Comparison of ENCODE assay signal across 8 cellular contexts in the genomic region with DNA sequence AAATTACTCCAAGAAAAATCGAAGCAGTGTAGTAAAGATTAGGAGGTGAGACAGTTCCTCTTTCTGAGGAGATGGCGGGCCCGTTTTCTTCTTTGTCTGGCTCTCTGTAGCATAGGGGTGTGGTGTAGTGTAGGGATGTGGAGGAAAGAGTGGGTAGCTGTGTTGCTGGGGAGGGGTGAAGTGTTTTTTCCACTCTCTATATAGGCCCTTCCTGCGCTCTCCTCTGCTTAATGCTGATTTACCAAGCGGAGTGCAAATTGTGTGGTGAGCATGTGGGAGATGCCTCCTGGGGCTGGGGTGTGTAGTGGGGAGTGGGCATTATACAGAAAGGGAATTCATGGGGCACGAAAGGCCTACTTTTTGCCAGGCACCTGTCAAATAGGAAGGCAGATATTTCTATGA.
DNase-seq lines count a peak whose midpoint lies in the region; ATAC-seq and TF ChIP-seq lines count a peak whose summit lies in the region.

No MANE protein-coding gene starts in this region.

- ATAC-seq in GM19397 (IDR thresholded peaks at IDR 0.05; ENCODE audit: unreplicated experiment), result peak; percentile 20
- ATAC-seq in SK-N-SH treated with all-trans-retinoic acid at 6 μM for 48 hours, result no peak

- DNase-seq in activated naive CD4-positive, alpha-beta T cell treated with anti-CD3 and anti-CD28 coated beads, Interleukin-2, amount 10 ng/mL, durations not matched to agents 7 days and 5 days, result peak; percentile 70
- DNase-seq in stimulated activated CD4-positive, alpha-beta T cell treated with anti-CD3 and anti-CD28 coated beads, TNF-alpha, amount 100 ng/mL, for 48 hours (ENCODE audit: low read depth in 3 of 3), result peak in 2 of 3 donors; percentile 41 to 42
- no peak for DNase-seq in GM19238 (ENCODE audit: insufficient read length, low spot score)
- no peak for DNase-seq in NCI-H446 (lab: John Stamatoyannopoulos, UW)
- no peak for DNase-seq in retina

- peaks cover 6% of the 10 kb centered on the region for H3K36me3 Mint-ChIP-seq in IgD-negative memory B cell
- H3K36me3 Mint-ChIP-seq in activated naive CD4-positive, alpha-beta T cell treated with anti-CD3 and anti-CD28 coated beads, Interleukin-2, amount 10 ng/mL, durations not matched to agents 7 days and 5 days, result peaks cover 49% of the 10 kb centered on the region

- H3K27me3 Mint-ChIP-seq in IgD-negative memory B cell, result peaks cover 1% of the 10 kb centered on the region
- H3K27me3 Mint-ChIP-seq in activated naive CD4-positive, alpha-beta T cell treated with anti-CD3 and anti-CD28 coated beads, Interleukin-2, amount 10 ng/mL, durations not matched to agents 7 days and 5 days, result no peaks in the 10 kb centered on the region

- H3K27ac Mint-ChIP-seq in IgD-negative memory B cell, result peak overlapping the region; percentile 88 to 96 (median 94)
- H3K27ac Mint-ChIP-seq in activated naive CD4-positive, alpha-beta T cell treated with anti-CD3 and anti-CD28 coated beads, Interleukin-2, amount 10 ng/mL, durations not matched to agents 7 days and 5 days, result peak overlapping the region; percentile 96

- peaks cover 60 to 66% (median 62%) of the 10 kb centered on the region in 3 donors for H3K4me1 Mint-ChIP-seq in IgD-negative memory B cell
- H3K4me1 Mint-ChIP-seq in activated naive CD4-positive, alpha-beta T cell treated with anti-CD3 and anti-CD28 coated beads, Interleukin-2, amount 10 ng/mL, durations not matched to agents 7 days and 5 days, result peaks cover 70% of the 10 kb centered on the region

- H3K9me3 Mint-ChIP-seq in IgD-negative memory B cell, result no peaks in the 10 kb centered on the region
- no peaks in the 10 kb centered on the region for H3K9me3 Mint-ChIP-seq in activated naive CD4-positive, alpha-beta T cell treated with anti-CD3 and anti-CD28 coated beads, Interleukin-2, amount 10 ng/mL, durations not matched to agents 7 days and 5 days

- peak overlapping the region; percentile 86 to 92 (median 88) for H3K4me3 Mint-ChIP-seq in IgD-negative memory B cell
- H3K4me3 Mint-ChIP-seq in activated naive CD4-positive, alpha-beta T cell treated with anti-CD3 and anti-CD28 coated beads, Interleukin-2, amount 10 ng/mL, durations not matched to agents 7 days and 5 days, result peak overlapping the region; percentile 85

- CTCF ChIA-PET in activated naive CD4-positive, alpha-beta T cell treated with anti-CD3 and anti-CD28 coated beads, Interleukin-2, amount 10 ng/mL, durations not matched to agents 7 days and 5 days (lab: Charles Lee), result interaction anchor here (1.0 to 4.1 kb wide), 6 partner anchors 14 to 176 kb away, joined by 3 to 35 read pairs (median 6); a partner anchor contains a TSS

TF ChIP-seq in SK-N-SH treated with all-trans-retinoic acid at 6 μM for 48 hours, 23 proteins besides CTCF, POLR2A, EP300 and RAD21:
- no peak for TF ChIP-seq RARB (CRISPR knock-in tag; IDR thresholded peaks at IDR 0.05)
- TF ChIP-seq, protein P1, sequence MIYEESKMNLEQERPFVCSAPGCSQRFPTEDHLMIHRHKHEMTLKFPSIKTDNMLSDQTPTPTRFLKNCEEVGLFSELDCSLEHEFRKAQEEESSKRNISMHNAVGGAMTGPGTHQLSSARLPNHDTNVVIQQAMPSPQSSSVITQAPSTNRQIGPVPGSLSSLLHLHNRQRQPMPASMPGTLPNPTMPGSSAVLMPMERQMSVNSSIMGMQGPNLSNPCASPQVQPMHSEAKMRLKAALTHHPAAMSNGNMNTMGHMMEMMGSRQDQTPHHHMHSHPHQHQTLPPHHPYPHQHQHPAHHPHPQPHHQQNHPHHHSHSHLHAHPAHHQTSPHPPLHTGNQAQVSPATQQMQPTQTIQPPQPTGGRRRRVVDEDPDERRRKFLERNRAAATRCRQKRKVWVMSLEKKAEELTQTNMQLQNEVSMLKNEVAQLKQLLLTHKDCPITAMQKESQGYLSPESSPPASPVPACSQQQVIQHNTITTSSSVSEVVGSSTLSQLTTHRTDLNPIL (CRISPR knock-in tag; IDR thresholded peaks at IDR 0.05; ENCODE audit: low read depth), result no peak
- TF ChIP-seq ZNF565 (CRISPR knock-in tag; conservative IDR thresholded peaks at IDR 0.05; ENCODE audit: low read depth), result no peak
- no peak for TF ChIP-seq CSDC2 (CRISPR knock-in tag; IDR thresholded peaks at IDR 0.05)
- TF ChIP-seq TOX (CRISPR knock-in tag; IDR thresholded peaks at IDR 0.05; ENCODE audit: borderline replicate concordance), result no peak
- TF ChIP-seq OSR1 (CRISPR knock-in tag; IDR thresholded peaks at IDR 0.05), result no peak
- no peak for TF ChIP-seq ISL1 (CRISPR knock-in tag; IDR thresholded peaks at IDR 0.05)
- TF ChIP-seq ZNF8 (CRISPR knock-in tag; IDR thresholded peaks at IDR 0.05), result no peak
- no peak for TF ChIP-seq ARNTL (CRISPR knock-in tag; IDR thresholded peaks at IDR 0.05; ENCODE audit: borderline replicate concordance, low read depth)
TF ChIP-seq in SK-N-SH treated with all-trans-retinoic acid at 6 μM for 48 hours: peak in this region for 0.

Comparison
In these comparisons a context has a peak if more than half of its experiments do, and no peak if none do; other contexts are left out.
1. DNase-seq: peak in activated naive CD4-positive, alpha-beta T cell treated with anti-CD3 and anti-CD28 coated beads, Interleukin-2, amount 10 ng/mL, durations not matched to agents 7 days and 5 days (single experiment) and stimulated activated CD4-positive, alpha-beta T cell treated with anti-CD3 and anti-CD28 coated beads, TNF-alpha, amount 100 ng/mL, for 48 hours (2 of 3); none in GM19238 (single experiment), NCI-H446 (0 of 2) and retina (single experiment).